Comparison of ENCODE assay signal across 36 cellular contexts in the genomic region with DNA sequence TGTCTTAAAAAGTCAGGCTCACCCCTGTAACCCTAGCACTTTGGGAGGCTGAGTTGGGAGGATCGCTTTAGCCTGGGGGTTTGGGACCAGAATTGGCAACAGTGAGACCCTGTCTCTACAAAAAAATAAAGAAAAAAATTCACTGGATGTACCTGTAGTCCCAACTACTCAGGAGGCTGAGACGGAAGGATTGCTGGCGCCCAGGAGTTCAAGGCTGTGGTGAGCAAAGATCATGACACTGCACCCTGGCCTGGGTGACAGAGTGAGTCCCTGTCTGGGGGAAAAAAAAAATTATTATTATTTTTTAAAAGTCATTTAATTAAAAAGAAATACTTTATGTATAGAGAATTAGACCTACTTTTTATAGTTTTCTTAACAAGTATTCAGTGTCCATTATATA.
"Had no signal": no experiment of that assay in that cellular context is flagged by ENCODE, and none has a peak within 500 bp of the region (broad histone marks: within the 10 kb centered on the region; RNA-seq: fewer than 3 reads in every experiment).

No MANE protein-coding gene starts in this region.

- H3K27me3 ChIP-seq: adrenal gland, body of pancreas, brain microvascular endothelial cell, breast epithelium had no signal

- H3K4me1 ChIP-seq: adrenal gland, breast epithelium had no signal

- H3K4me1 Mint-ChIP-seq: activated B cell treated with CpG ODN at 0.5 μM for 24 hours; activated CD4-positive, alpha-beta T cell treated with anti-CD3 and anti-CD28 coated beads, Interleukin-2, amount 10 ng/mL, durations not matched to agents 24 days and 14 days; activated naive CD8-positive, alpha-beta T cell treated with anti-CD3 and anti-CD28 coated beads for 36 hours had no signal

- H3K9me3 Mint-ChIP-seq: activated B cell treated with CpG ODN at 0.5 μM for 24 hours; activated CD4-positive, alpha-beta memory T cell treated with anti-CD3 and anti-CD28 coated beads for 36 hours; activated CD4-positive, alpha-beta T cell treated with anti-CD3 and anti-CD28 coated beads, Interleukin-2, amount 10 ng/mL, durations not matched to agents 24 days and 14 days; activated CD8-positive, alpha-beta T cell treated with anti-CD3 and anti-CD28 coated beads for 36 hours; activated naive CD4-positive, alpha-beta T cell treated with anti-CD3 and anti-CD28 coated beads for 36 hours; activated naive CD4-positive, alpha-beta T cell treated with anti-CD3 and anti-CD28 coated beads, Interleukin-2, amount 50 U/mL, for 72 hours; activated naive CD8-positive, alpha-beta T cell treated with anti-CD3 and anti-CD28 coated beads for 36 hours; activated T-cell treated with anti-CD3 and anti-CD28 coated beads, Interleukin-2, amount 50 U/mL, for 4 hours; activated T-cell treated with anti-CD3 and anti-CD28 coated beads, Interleukin-2, amount 50 U/mL, for 72 hours; activated T-helper 1 cell treated with anti-CD3 and anti-CD28 coated beads, Interleukin-12 subunit alpha, Interleukin-12 subunit beta, Interleukin-2, Interleukin-4 antibody, amounts not matched to agents 30 ng/mL and 10 ng/mL and 1 ng/mL, durations not matched to agents 14 hours and 24 hours and 36 hours; activated T-helper 17 cell treated with anti-CD3 and anti-CD28 coated beads, Interleukin-2, amount 50 U/mL, for 72 hours; T-helper 1 cell treated with Interleukin-12 subunit alpha and Interleukin-12 subunit beta and Interleukin-4 antibody, amounts not matched to agents 30 μg/mL and 1 μg/mL, for 36 hours; T-helper 2 cell treated with Interferon-gamma antibody and Interleukin-4, amounts not matched to agents 5 μg/mL and 100 μg/mL, for 36 hours had no signal

- H3K4me3 ChIP-seq: adrenal gland, body of pancreas, breast epithelium had no signal

- H3K27ac ChIP-seq: adrenal gland, body of pancreas, brain microvascular endothelial cell, breast epithelium, VCaP had no signal

- H3K36me3 ChIP-seq: breast epithelium had no signal

- H3K4me3 Mint-ChIP-seq: activated B cell treated with CpG ODN at 0.5 μM for 24 hours; activated CD4-positive, alpha-beta memory T cell treated with anti-CD3 and anti-CD28 coated beads for 36 hours; activated CD4-positive, alpha-beta T cell treated with anti-CD3 and anti-CD28 coated beads, Interleukin-2, amount 10 ng/mL, durations not matched to agents 24 days and 14 days; activated CD8-positive, alpha-beta T cell treated with anti-CD3 and anti-CD28 coated beads for 36 hours; activated naive CD4-positive, alpha-beta T cell treated with anti-CD3 and anti-CD28 coated beads for 36 hours; activated naive CD8-positive, alpha-beta T cell treated with anti-CD3 and anti-CD28 coated beads for 36 hours; activated T-cell treated with anti-CD3 and anti-CD28 coated beads, Interleukin-2, amount 50 U/mL, for 4 hours; activated T-cell treated with anti-CD3 and anti-CD28 coated beads, Interleukin-2, amount 50 U/mL, for 72 hours; activated T-helper 1 cell treated with anti-CD3 and anti-CD28 coated beads, Interleukin-12 subunit alpha, Interleukin-12 subunit beta, Interleukin-2, Interleukin-4 antibody, amounts not matched to agents 30 ng/mL and 10 ng/mL and 1 ng/mL, durations not matched to agents 14 hours and 24 hours and 36 hours; activated T-helper 17 cell treated with anti-CD3 and anti-CD28 coated beads, Interleukin-2, amount 50 U/mL, for 72 hours; T-helper 1 cell treated with Interleukin-12 subunit alpha and Interleukin-12 subunit beta and Interleukin-4 antibody, amounts not matched to agents 30 μg/mL and 1 μg/mL, for 36 hours; T-helper 2 cell treated with Interferon-gamma antibody and Interleukin-4, amounts not matched to agents 5 μg/mL and 100 μg/mL, for 36 hours had no signal

- H3K27ac Mint-ChIP-seq: activated B cell treated with CpG ODN at 0.5 μM for 24 hours; activated CD4-positive, alpha-beta memory T cell treated with anti-CD3 and anti-CD28 coated beads for 36 hours; activated CD4-positive, alpha-beta T cell treated with anti-CD3 and anti-CD28 coated beads, Interleukin-2, amount 10 ng/mL, durations not matched to agents 24 days and 14 days; activated CD8-positive, alpha-beta T cell treated with anti-CD3 and anti-CD28 coated beads for 36 hours; activated naive CD4-positive, alpha-beta T cell treated with anti-CD3 and anti-CD28 coated beads for 36 hours; activated naive CD4-positive, alpha-beta T cell treated with anti-CD3 and anti-CD28 coated beads, Interleukin-2, amount 50 U/mL, for 72 hours; activated naive CD8-positive, alpha-beta T cell treated with anti-CD3 and anti-CD28 coated beads for 36 hours; activated T-cell treated with anti-CD3 and anti-CD28 coated beads, Interleukin-2, amount 50 U/mL, for 72 hours; activated T-helper 1 cell treated with anti-CD3 and anti-CD28 coated beads, Interleukin-12 subunit alpha, Interleukin-12 subunit beta, Interleukin-2, Interleukin-4 antibody, amounts not matched to agents 30 ng/mL and 10 ng/mL and 1 ng/mL, durations not matched to agents 14 hours and 24 hours and 36 hours; activated T-helper 17 cell treated with anti-CD3 and anti-CD28 coated beads, Interleukin-2, amount 50 U/mL, for 72 hours; T-helper 1 cell treated with Interleukin-12 subunit alpha and Interleukin-12 subunit beta and Interleukin-4 antibody, amounts not matched to agents 30 μg/mL and 1 μg/mL, for 36 hours; T-helper 2 cell treated with Interferon-gamma antibody and Interleukin-4, amounts not matched to agents 5 μg/mL and 100 μg/mL, for 36 hours had no signal

- H3K27me3 Mint-ChIP-seq: activated B cell treated with CpG ODN at 0.5 μM for 24 hours; activated CD4-positive, alpha-beta memory T cell treated with anti-CD3 and anti-CD28 coated beads for 36 hours; activated CD4-positive, alpha-beta T cell treated with anti-CD3 and anti-CD28 coated beads, Interleukin-2, amount 10 ng/mL, durations not matched to agents 24 days and 14 days; activated CD8-positive, alpha-beta T cell treated with anti-CD3 and anti-CD28 coated beads for 36 hours; activated naive CD8-positive, alpha-beta T cell treated with anti-CD3 and anti-CD28 coated beads for 36 hours; activated T-helper 17 cell treated with anti-CD3 and anti-CD28 coated beads, Interleukin-2, amount 50 U/mL, for 72 hours had no signal

- H3K9me3 ChIP-seq: adrenal gland, body of pancreas, breast epithelium had no signal

- ATAC-seq: activated CD8-positive, alpha-beta T cell treated with anti-CD3 and anti-CD28 coated beads for 36 hours; activated naive CD4-positive, alpha-beta T cell treated with anti-CD3 and anti-CD28 coated beads, Interleukin-2, amount 50 U/mL, for 72 hours; activated T-cell treated with anti-CD3 and anti-CD28 coated beads, Interleukin-2, amount 50 U/mL, for 4 hours; activated T-cell treated with anti-CD3 and anti-CD28 coated beads, Interleukin-2, amount 50 U/mL, for 72 hours; activated T-helper 17 cell treated with anti-CD3 and anti-CD28 coated beads, Interleukin-2, amount 50 U/mL, for 72 hours; body of pancreas had no signal

- FAIRE-seq: TTC549 had no signal

- DNase-seq: activated B cell treated with CpG ODN at 0.5 μM for 24 hours; activated CD4-positive, alpha-beta memory T cell treated with anti-CD3 and anti-CD28 coated beads for 36 hours; activated CD4-positive, alpha-beta T cell treated with anti-CD3 and anti-CD28 coated beads for 4 hours; activated CD4-positive, alpha-beta T cell treated with anti-CD3 and anti-CD28 coated beads, Interleukin-2, amount 10 ng/mL, durations not matched to agents 24 days and 14 days; activated CD4-positive, alpha-beta T cell treated with anti-CD3 and anti-CD28 coated beads, Interleukin-2, amount 50 U/mL, for 1 hour; activated CD4-positive, alpha-beta T cell treated with anti-CD3 and anti-CD28 coated beads, Interleukin-2, amount 50 U/mL, for 4 hours; activated CD4-positive, CD25-positive, alpha-beta regulatory T cell treated with anti-CD3 and anti-CD28 coated beads, Interleukin-2, amount 50 U/mL, for 72 hours; activated CD8-positive, alpha-beta memory T cell treated with anti-CD3 and anti-CD28 coated beads, Interleukin-2, amount 50 U/mL, for 4 hours; activated CD8-positive, alpha-beta T cell treated with anti-CD3 and anti-CD28 coated beads for 36 hours; activated effector memory CD4-positive, alpha-beta T cell treated with anti-CD3 and anti-CD28 coated beads, Interleukin-2, amount 50 U/mL, for 16 hours; activated gamma-delta T cell treated with Interleukin-2 at 50 U/mL for 16 hours; activated naive CD4-positive, alpha-beta T cell; activated naive CD4-positive, alpha-beta T cell treated with anti-CD3 and anti-CD28 coated beads for 36 hours; activated naive CD4-positive, alpha-beta T cell treated with anti-CD3 and anti-CD28 coated beads, Interleukin-2, amount 50 U/mL, for 16 hours; activated naive CD8-positive, alpha-beta T cell treated with anti-CD3 and anti-CD28 coated beads for 36 hours; activated T-cell treated with anti-CD3 and anti-CD28 coated beads for 4 hours; activated T-cell treated with anti-CD3 and anti-CD28 coated beads, Interleukin-2, amount 50 U/mL, for 1 hour; activated T-cell treated with anti-CD3 and anti-CD28 coated beads, Interleukin-2, amount 50 U/mL, for 4 hours; activated T-cell treated with anti-CD3 and anti-CD28 coated beads, Interleukin-2, amount 50 U/mL, for 72 hours; adrenal gland; amniotic stem cell; aorta; body of pancreas; brain microvascular endothelial cell; central memory CD4-positive, alpha-beta T cell; T-helper 1 cell; T-helper 2 cell; T-helper 9 cell had no signal
